Comparison of ENCODE assay signal across 2 cellular contexts in the genomic region with DNA sequence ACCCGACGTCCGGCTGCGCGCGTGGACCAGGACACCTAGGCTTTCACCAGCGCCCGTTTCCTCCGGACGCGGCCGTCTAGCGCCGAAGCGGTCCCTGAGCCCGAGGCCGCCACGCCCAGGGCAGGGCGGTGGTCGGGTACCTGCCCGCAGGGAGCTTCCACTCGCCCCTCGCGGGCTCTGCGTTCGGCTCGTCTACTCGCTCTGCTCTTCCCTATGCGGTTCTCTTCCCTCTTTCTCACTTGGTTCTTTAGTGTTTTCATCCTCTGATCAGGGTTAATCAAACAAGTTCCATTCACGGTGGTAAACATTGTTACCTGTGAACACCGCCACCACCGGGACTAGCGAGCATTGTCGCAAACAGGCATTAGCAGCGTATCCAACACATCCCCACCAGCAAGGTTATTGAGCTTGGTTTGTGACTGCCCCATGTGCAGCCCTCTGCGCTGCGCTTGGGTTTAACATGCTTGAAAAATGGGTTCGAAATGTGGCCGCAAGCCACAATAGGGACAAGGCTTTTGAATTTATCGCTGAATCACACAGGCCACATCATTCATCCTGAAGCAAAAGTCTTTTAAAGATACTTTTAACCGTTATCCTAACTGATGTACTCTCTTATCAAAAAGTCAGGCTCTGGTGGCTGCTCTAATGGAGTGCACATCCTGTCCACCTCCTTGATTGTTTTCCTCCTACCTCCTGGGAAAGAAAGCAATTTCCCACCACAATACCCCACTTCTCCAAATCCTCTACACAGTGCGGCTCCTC.
TF ChIP-seq lines count a peak whose summit lies in the region.

No MANE protein-coding gene starts in this region.

TF ChIP-seq in SK-N-SH, 30 proteins besides CTCF, POLR2A, EP300 and RAD21 (continued from another document):
- TF ChIP-seq USF2 (IDR thresholded peaks at IDR 0.05; ENCODE audit: borderline replicate concordance, low read depth, low read length) (no peak), YY1 (IDR thresholded peaks at IDR 0.05; ENCODE audit: low read depth) (no peak), ELF1 (IDR thresholded peaks at IDR 0.05) (no peak), SIN3A (IDR thresholded peaks at IDR 0.05; ENCODE audit: borderline replicate concordance, low read depth, low read length) (no peak), RCOR1 (IDR thresholded peaks at IDR 0.05; ENCODE audit: low read length) (no peak), FOSL2 (IDR thresholded peaks at IDR 0.05; ENCODE audit: borderline replicate concordance, low read depth) (no peak)

TF ChIP-seq in SK-N-SH treated with all-trans-retinoic acid at 6 μM for 48 hours, 23 proteins besides CTCF, POLR2A, EP300 and RAD21 (continued from another document):
- no peak for TF ChIP-seq CSDC2 (CRISPR knock-in tag; IDR thresholded peaks at IDR 0.05)
- TF ChIP-seq PPARA (CRISPR knock-in tag; IDR thresholded peaks at IDR 0.05; ENCODE audit: borderline replicate concordance): no peak
- TF ChIP-seq, protein P1, sequence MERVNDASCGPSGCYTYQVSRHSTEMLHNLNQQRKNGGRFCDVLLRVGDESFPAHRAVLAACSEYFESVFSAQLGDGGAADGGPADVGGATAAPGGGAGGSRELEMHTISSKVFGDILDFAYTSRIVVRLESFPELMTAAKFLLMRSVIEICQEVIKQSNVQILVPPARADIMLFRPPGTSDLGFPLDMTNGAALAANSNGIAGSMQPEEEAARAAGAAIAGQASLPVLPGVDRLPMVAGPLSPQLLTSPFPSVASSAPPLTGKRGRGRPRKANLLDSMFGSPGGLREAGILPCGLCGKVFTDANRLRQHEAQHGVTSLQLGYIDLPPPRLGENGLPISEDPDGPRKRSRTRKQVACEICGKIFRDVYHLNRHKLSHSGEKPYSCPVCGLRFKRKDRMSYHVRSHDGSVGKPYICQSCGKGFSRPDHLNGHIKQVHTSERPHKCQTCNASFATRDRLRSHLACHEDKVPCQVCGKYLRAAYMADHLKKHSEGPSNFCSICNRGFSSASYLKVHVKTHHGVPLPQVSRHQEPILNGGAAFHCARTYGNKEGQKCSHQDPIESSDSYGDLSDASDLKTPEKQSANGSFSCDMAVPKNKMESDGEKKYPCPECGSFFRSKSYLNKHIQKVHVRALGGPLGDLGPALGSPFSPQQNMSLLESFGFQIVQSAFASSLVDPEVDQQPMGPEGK (CRISPR knock-in tag; IDR thresholded peaks at IDR 0.05; ENCODE audit: borderline replicate concordance): no peak
